ENCODE assay signal across 23 cellular contexts in genomic region chr7:134623193-134623592, GRCh38.
"Had no signal": no experiment of that assay in that cellular context is flagged by ENCODE, and none has a peak within 500 bp of the region (broad histone marks: within the 10 kb centered on the region; RNA-seq: fewer than 3 reads in every experiment).

No MANE protein-coding gene starts in this region.

- H3K9me3 ChIP-seq: left ventricle myocardium inferior, mucosa of descending colon, ovary, right atrium auricular region, right lobe of liver, tibial nerve, uterus had no signal

- H3K27me3 ChIP-seq: ovary, right atrium auricular region, uterus had no signal

- H3K4me1 Mint-ChIP-seq: memory B cell; naive thymus-derived CD4-positive, alpha-beta T cell; stimulated activated memory B cell treated with anti-CD40 and anti-IgM and Interleukin-4, amounts not matched to agents 10 μg/mL and 1 μg/mL and 100 μg/mL, for 72 hours had no signal

- H3K4me3 ChIP-seq: left ventricle myocardium inferior, lung, mucosa of descending colon, ovary, right atrium auricular region, right lobe of liver, smooth muscle cell, tibial nerve, uterus had no signal

- H3K27ac Mint-ChIP-seq: memory B cell; naive thymus-derived CD4-positive, alpha-beta T cell; natural killer cell treated with Interleukin-12 subunit alpha and Interleukin-12 subunit beta and Interleukin-15 and Interleukin-18, amount 100 ng/mL, for 72 hours; progenitor cell of endocrine pancreas; stimulated activated memory B cell treated with anti-CD40 and anti-IgM and Interleukin-4, amounts not matched to agents 10 μg/mL and 1 μg/mL and 100 μg/mL, for 72 hours; stimulated activated naive CD8-positive, alpha-beta T cell treated with anti-CD3 and anti-CD28 coated beads, Interleukin-15, amount 100 ng/mL, for 72 hours; type B pancreatic cell had no signal

- H3K4me2 ChIP-seq: smooth muscle cell had no signal

- H3K36me3 ChIP-seq: left ventricle myocardium inferior, ovary, right atrium auricular region, right lobe of liver, tibial nerve, uterus had no signal

- H3K27ac ChIP-seq: left ventricle myocardium inferior, ovary, right atrium auricular region, right lobe of liver, tibial nerve, uterus had no signal

- DNase-seq: left ventricle myocardium inferior; midbrain; mucosa of descending colon; naive thymus-derived CD4-positive, alpha-beta T cell; ovary; right lobe of liver; stimulated activated CD4-positive, alpha-beta T cell treated with anti-CD3 and anti-CD28 coated beads, Interleukin-1b, Interleukin-23, amount 100 ng/mL, for 48 hours; stimulated activated CD4-positive, alpha-beta T cell treated with anti-CD3 and anti-CD28 coated beads, Interleukin-2, amount 100 ng/mL, for 48 hours; stimulated activated CD4-positive, alpha-beta T cell treated with anti-CD3 and anti-CD28 coated beads, Interleukin-4, amount 100 ng/mL, for 4 hours; stimulated activated CD8-positive, alpha-beta memory T cell treated with anti-CD3 and anti-CD28 coated beads, Interleukin-4, amount 100 ng/mL, for 48 hours; stimulated activated naive CD4-positive, alpha-beta T cell treated with Interleukin-2 at 50 U/mL for 16 hours; stimulated activated naive CD8-positive, alpha-beta T cell treated with anti-CD3 and anti-CD28 coated beads, Interleukin-15, amount 100 ng/mL, for 72 hours; substantia nigra; uterus had no signal

- H3K36me3 Mint-ChIP-seq: memory B cell; naive thymus-derived CD4-positive, alpha-beta T cell; natural killer cell treated with Interleukin-12 subunit alpha and Interleukin-12 subunit beta and Interleukin-15 and Interleukin-18, amount 100 ng/mL, for 72 hours; stimulated activated memory B cell treated with anti-CD40 and anti-IgM and Interleukin-4, amounts not matched to agents 10 μg/mL and 1 μg/mL and 100 μg/mL, for 72 hours; type B pancreatic cell had no signal

- H3K9me3 Mint-ChIP-seq: memory B cell; naive thymus-derived CD4-positive, alpha-beta T cell; natural killer cell treated with Interleukin-12 subunit alpha and Interleukin-12 subunit beta and Interleukin-15 and Interleukin-18, amount 100 ng/mL, for 72 hours; stimulated activated memory B cell treated with anti-CD40 and anti-IgM and Interleukin-4, amounts not matched to agents 10 μg/mL and 1 μg/mL and 100 μg/mL, for 72 hours; stimulated activated naive CD8-positive, alpha-beta T cell treated with anti-CD3 and anti-CD28 coated beads, Interleukin-15, amount 100 ng/mL, for 72 hours; type B pancreatic cell had no signal

- ATAC-seq: mucosa of descending colon; naive thymus-derived CD4-positive, alpha-beta T cell; natural killer cell treated with Interleukin-12 subunit alpha and Interleukin-12 subunit beta and Interleukin-15 and Interleukin-18, amount 100 ng/mL, for 72 hours; right lobe of liver; stimulated activated memory B cell treated with anti-CD40 and anti-IgM and Interleukin-4, amounts not matched to agents 10 μg/mL and 1 μg/mL and 100 μg/mL, for 72 hours; stimulated activated naive CD8-positive, alpha-beta T cell treated with anti-CD3 and anti-CD28 coated beads, Interleukin-15, amount 100 ng/mL, for 72 hours had no signal

- H3K4me3 Mint-ChIP-seq: memory B cell; naive thymus-derived CD4-positive, alpha-beta T cell; natural killer cell treated with Interleukin-12 subunit alpha and Interleukin-12 subunit beta and Interleukin-15 and Interleukin-18, amount 100 ng/mL, for 72 hours; stimulated activated memory B cell treated with anti-CD40 and anti-IgM and Interleukin-4, amounts not matched to agents 10 μg/mL and 1 μg/mL and 100 μg/mL, for 72 hours; stimulated activated naive CD8-positive, alpha-beta T cell treated with anti-CD3 and anti-CD28 coated beads, Interleukin-15, amount 100 ng/mL, for 72 hours; type B pancreatic cell had no signal

- H3K4me1 ChIP-seq: right atrium auricular region, right lobe of liver, uterus had no signal
